ENCODE assay signal across 8 cellular contexts in the genomic region with DNA sequence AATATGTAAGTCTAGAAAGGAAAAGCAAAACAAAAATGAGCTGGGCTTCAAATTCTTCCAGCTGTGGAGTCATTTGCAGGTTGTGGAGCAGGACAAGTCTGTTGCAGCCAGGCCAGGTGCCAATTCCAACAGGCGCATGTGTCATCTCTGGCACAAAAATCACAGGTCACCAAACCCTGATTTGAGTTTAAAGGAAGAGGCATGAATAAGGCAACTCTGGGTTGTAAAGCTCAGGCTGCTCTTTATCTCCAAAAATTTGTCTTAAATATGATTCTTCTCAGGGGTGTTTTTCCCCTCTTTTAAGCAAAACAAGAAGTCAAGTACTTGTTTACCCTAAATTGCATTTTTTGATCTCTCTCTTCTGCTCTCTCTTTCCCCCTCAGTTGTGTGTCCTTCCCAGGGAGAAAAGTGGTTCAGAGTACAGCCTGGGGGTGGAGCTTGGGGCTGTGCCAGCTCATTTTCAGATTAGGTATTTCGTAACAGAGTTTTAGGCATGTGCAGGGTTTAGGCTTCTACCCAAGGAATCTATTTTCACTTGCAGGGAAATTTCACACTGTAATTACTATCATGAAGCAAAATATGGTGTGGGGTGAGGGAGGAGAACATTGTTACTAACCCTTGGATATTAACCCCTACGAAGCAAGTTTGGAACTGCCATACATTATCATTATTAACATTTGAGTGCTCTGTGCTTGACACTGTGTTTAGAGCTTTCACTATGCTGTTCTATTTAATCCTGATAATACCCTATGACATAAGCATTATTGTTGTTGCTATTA. TPM values are rescaled to one million over a fixed set of nuclear protein-coding genes. Genes with fewer than 3 reads are reported as not detected.
DNase-seq lines count a peak whose midpoint lies in the region; ATAC-seq and TF ChIP-seq lines count a peak whose summit lies in the region.

No MANE protein-coding gene starts in this region.

- DNase-seq in NK-92 treated with Interleukin-12 subunit alpha and Interleukin-12 subunit beta, amount 100 ng/mL, for 24 hours (lab: John Stamatoyannopoulos, UW): peak; percentile 19
- DNase-seq in NK-92 (lab: John Stamatoyannopoulos, UW; ENCODE audit: unreplicated experiment): no peak
- peak; percentile 76 for DNase-seq in NCI-H2196 treated with DMSO at 0.1 percent for 48 hours (lab: John Stamatoyannopoulos, UW; ENCODE audit: unreplicated experiment)
- DNase-seq in suprapubic skin (ENCODE audit: low spot score in 2 of 2): peak; percentile 90

- 4% methylated on average over 3 of the region's 3 CpGs for WGBS in suprapubic skin

- TF ChIP-seq CTCF in suprapubic skin (IDR thresholded peaks at IDR 0.05): no peak

- H3K9me3 ChIP-seq in duodenal mucosa (ENCODE audit: control insufficient read depth in 1 of 2, low read length in 2 of 2) (no peaks in the 10 kb centered on the region), mucosa of rectum (ENCODE audit: control insufficient read depth in 2 of 2, low read length in 2 of 2) (no peaks in the 10 kb centered on the region), suprapubic skin (no peaks in the 10 kb centered on the region)

- peak; percentile 42 to 49 for ATAC-seq in activated CD4-positive, CD25-positive, alpha-beta regulatory T cell treated with anti-CD3 and anti-CD28 coated beads, Interleukin-2, amount 50 U/mL, for 24 hours
- ATAC-seq in GM21576 (IDR thresholded peaks at IDR 0.05; ENCODE audit: unreplicated experiment): no peak

- H3K36me3 ChIP-seq in duodenal mucosa (ENCODE audit: control insufficient read depth in 1 of 2, insufficient read depth in 2 of 2, low read length in 2 of 2) (no peaks in the 10 kb centered on the region), mucosa of rectum (ENCODE audit: control insufficient read depth in 2 of 2, insufficient read depth in 2 of 2, low read length in 2 of 2) (no peaks in the 10 kb centered on the region), suprapubic skin (no peaks in the 10 kb centered on the region)

- H3K4me1 ChIP-seq in duodenal mucosa (ENCODE audit: control insufficient read depth in 1 of 2, insufficient read depth in 2 of 2, low read length in 2 of 2) (peaks cover 15 to 21% of the 10 kb centered on the region in 2 donors), mucosa of rectum (ENCODE audit: control insufficient read depth in 2 of 2, insufficient read depth in 2 of 2, low read length in 2 of 2) (peaks cover 6 to 17% of the 10 kb centered on the region in 2 donors), suprapubic skin (peaks cover 27% of the 10 kb centered on the region)

- H3K9ac ChIP-seq in duodenal mucosa (ENCODE audit: low read depth in 1 of 2, low read length in 2 of 2) (peak overlapping the region; percentile 15 to 38), mucosa of rectum (ENCODE audit: low read depth in 1 of 2, low read length in 2 of 2) (peak overlapping the region; percentile 37 to 38)

- H3K4me3 ChIP-seq in duodenal mucosa (ENCODE audit: low read depth in 1 of 2, low read length in 2 of 2) (peak overlapping the region; percentile 27 to 44), mucosa of rectum (ENCODE audit: low read length in 2 of 2) (peak overlapping the region in 1 of 2 donors; percentile 51), suprapubic skin (no peak overlapping the region)

- no peak for TF ChIP-seq EP300 in suprapubic skin (IDR thresholded peaks at IDR 0.05)

- no peak for TF ChIP-seq POLR2A in suprapubic skin (IDR thresholded peaks at IDR 0.05)

- H3K27me3 ChIP-seq in duodenal mucosa (ENCODE audit: control insufficient read depth in 1 of 2, insufficient read depth in 2 of 2, low read length in 2 of 2) (no peaks in the 10 kb centered on the region), mucosa of rectum (ENCODE audit: control insufficient read depth in 2 of 2, insufficient read depth in 2 of 2, low read length in 2 of 2) (no peaks in the 10 kb centered on the region), suprapubic skin (no peaks in the 10 kb centered on the region)

- H3K27ac ChIP-seq in duodenal mucosa (ENCODE audit: low read depth, low read length) (no peak overlapping the region), mucosa of rectum (ENCODE audit: low read depth in 2 of 2, low read length in 2 of 2) (peak overlapping the region; percentile 71 to 75), suprapubic skin (peak overlapping the region; percentile 46)

RNA-seq across cellular contexts. Expression of a gene that starts 8.3 kb away (rescaled TPM):
- 10 to 100 TPM; 45.1 to 77.8 (median 56.3) TPM for total RNA-seq in suprapubic skin
